21 cellular contexts compared by ENCODE assay signal in the genomic region with DNA sequence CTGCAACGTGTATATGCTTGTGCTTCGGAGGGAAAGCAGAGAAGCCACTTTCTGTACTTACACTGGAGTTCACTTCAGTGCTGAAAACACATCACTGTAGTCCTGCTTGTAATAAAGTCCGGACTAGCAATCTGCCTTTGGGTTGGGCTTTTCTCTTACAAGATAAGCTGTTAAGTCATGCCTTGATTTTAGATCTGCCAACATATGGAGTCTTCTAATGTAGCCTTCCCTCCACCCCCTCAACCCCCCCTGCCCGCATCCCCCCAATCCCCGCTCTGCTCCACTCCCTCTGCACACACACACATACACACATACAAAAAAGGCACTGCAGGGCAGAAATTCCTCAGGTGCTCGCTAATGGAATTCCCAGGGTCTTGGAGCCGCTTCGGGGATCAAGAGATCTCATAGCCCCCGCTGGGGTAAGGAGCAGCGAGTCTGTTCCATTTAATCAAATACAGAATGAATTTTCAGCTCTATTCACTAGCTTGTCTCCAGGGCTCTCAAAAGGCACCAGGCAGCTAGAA.
A peak's percentile ranks its signal among the peaks of the same experiment; 100 is the strongest.
DNase-seq lines count a peak whose midpoint lies in the region; ATAC-seq and TF ChIP-seq lines count a peak whose summit lies in the region.
"Had no signal": no experiment of that assay in that cellular context is flagged by ENCODE, and none has a peak within 500 bp of the region (broad histone marks: within the 10 kb centered on the region; RNA-seq: fewer than 3 reads in every experiment).

No MANE protein-coding gene starts in this region.

- H3K4me3 ChIP-seq in HUES48 (ENCODE audit: low read depth, low read length) (peak overlapping the region; percentile 31; the same call in 1 of the 2 replicates), muscle layer of colon (ENCODE audit: low read depth in 1 of 2, low read length in 2 of 2) (no peak overlapping the region), stomach smooth muscle (ENCODE audit: low read length in 2 of 2) (peak overlapping the region; percentile 39 to 58)
- H3K4me3 ChIP-seq: colonic mucosa, K562, thoracic aorta had no signal

- H3K36me3 ChIP-seq in HUES48 (ENCODE audit: control insufficient read depth, insufficient read depth, low read length) = 0 out of 2 replicates have a peak, but pooled peaks cover 7% of the 10 kb centered on the region
- no peaks in the 10 kb centered on the region for H3K36me3 ChIP-seq in muscle layer of colon (ENCODE audit: insufficient read depth, low read length)
- peaks cover 0 to 6% of the 10 kb centered on the region in 2 donors for H3K36me3 ChIP-seq in stomach smooth muscle (ENCODE audit: control insufficient read depth in 2 of 2, insufficient read depth in 2 of 2, low read length in 2 of 2)
- H3K36me3 ChIP-seq: colonic mucosa, thoracic aorta had no signal

- H3K4me1 ChIP-seq in HUES48 (ENCODE audit: control insufficient read depth, insufficient read depth, low read length) (peaks cover 28% of the 10 kb centered on the region), muscle layer of colon (ENCODE audit: insufficient read depth, low read length) (peaks cover 43% of the 10 kb centered on the region), stomach smooth muscle (ENCODE audit: control insufficient read depth, insufficient read depth, low read length) (peaks cover 17% of the 10 kb centered on the region)
- H3K4me1 ChIP-seq: colonic mucosa had no signal

- POLR2A ChIA-PET in HEK293T (lab: Yijun Ruan, JAX) = no interaction called here

- H3K27me3 ChIP-seq in HUES48 (ENCODE audit: control insufficient read depth, insufficient read depth, low read length) (no peaks in the 10 kb centered on the region), muscle layer of colon (ENCODE audit: control insufficient read depth in 1 of 2, insufficient read depth in 2 of 2, low read length in 2 of 2) (no peaks in the 10 kb centered on the region), stomach smooth muscle (ENCODE audit: control insufficient read depth in 1 of 2, insufficient read depth in 2 of 2, low read length in 2 of 2) (no peaks in the 10 kb centered on the region)
- H3K27me3 ChIP-seq: colonic mucosa had no signal

- CTCF ChIA-PET in HEK293T (lab: Yijun Ruan, JAX) = interaction anchor here (1.0 kb wide), 1 partner anchor 117 kb away, joined by 3 read pairs; no protein-coding TSS in a partner anchor

- H3K9ac ChIP-seq in HUES48 (ENCODE audit: low read depth, low read length) (no peak overlapping the region), muscle layer of colon (ENCODE audit: low read length) (no peak overlapping the region), stomach smooth muscle (ENCODE audit: low read length in 2 of 2) (peak overlapping the region in 1 of 2 donors; percentile 14)

- no peak for ATAC-seq in GM18505 (IDR thresholded peaks at IDR 0.05; ENCODE audit: unreplicated experiment)
- ATAC-seq: K562 had no signal

- peak; percentile 54 for DNase-seq in cerebellar cortex (ENCODE audit: low spot score)
- DNase-seq in NCI-H446 treated with DMSO at 0.1 percent for 48 hours (lab: John Stamatoyannopoulos, UW) = no peak
- no peak for DNase-seq in HEK293T (ENCODE audit: extremely low spot score)
- DNase-seq in NCI-H1436 treated with DMSO at 0.1 percent for 48 hours (lab: John Stamatoyannopoulos, UW) = no peak
- DNase-seq: anterior cingulate cortex; colonic mucosa; erythroblast; head of caudate nucleus; kidney glomerular epithelial cell; NCI-H1048; NCI-H2171; RPMI8226; stimulated activated CD4-positive, alpha-beta T cell treated with anti-CD3 and anti-CD28 coated beads, Interleukin-2, amount 100 ng/mL, for 48 hours; stimulated activated CD8-positive, alpha-beta memory T cell treated with anti-CD3 and anti-CD28 coated beads, Interleukin-4, amount 100 ng/mL, for 48 hours; T-helper 1 cell had no signal

- H3K9me3 ChIP-seq in HUES48 (ENCODE audit: control insufficient read depth, insufficient read depth, low read length) (no peaks in the 10 kb centered on the region), muscle layer of colon (ENCODE audit: low read length) (no peaks in the 10 kb centered on the region), stomach smooth muscle (ENCODE audit: control insufficient read depth in 2 of 2, low read length in 2 of 2) (no peaks in the 10 kb centered on the region)
- H3K9me3 ChIP-seq: colonic mucosa, thoracic aorta had no signal

- H3K27ac ChIP-seq in HUES48 (ENCODE audit: low read depth, low read length) = peak overlapping the region; percentile 11
- peak overlapping the region; percentile 37 for H3K27ac ChIP-seq in muscle layer of colon (ENCODE audit: low read depth, low read length)
- peak overlapping the region; percentile 42 for H3K27ac ChIP-seq in stomach smooth muscle (ENCODE audit: low read length)
- H3K27ac ChIP-seq: colonic mucosa, thoracic aorta had no signal

- no peak for TF ChIP-seq POLR2A in GM18505 (IDR thresholded peaks at IDR 0.05; ENCODE audit: borderline replicate concordance, extremely low read depth, insufficient read depth, insufficient read length)

TF ChIP-seq in HEK293T, 16 proteins besides CTCF, POLR2A, EP300 and RAD21:
- no peak for TF ChIP-seq ZNF384 (IDR thresholded peaks at IDR 0.05)
- TF ChIP-seq ELF4 (IDR thresholded peaks at IDR 0.05) = no peak
- TF ChIP-seq FOXA1 (IDR thresholded peaks at IDR 0.05) = no peak
- TF ChIP-seq, protein P1, sequence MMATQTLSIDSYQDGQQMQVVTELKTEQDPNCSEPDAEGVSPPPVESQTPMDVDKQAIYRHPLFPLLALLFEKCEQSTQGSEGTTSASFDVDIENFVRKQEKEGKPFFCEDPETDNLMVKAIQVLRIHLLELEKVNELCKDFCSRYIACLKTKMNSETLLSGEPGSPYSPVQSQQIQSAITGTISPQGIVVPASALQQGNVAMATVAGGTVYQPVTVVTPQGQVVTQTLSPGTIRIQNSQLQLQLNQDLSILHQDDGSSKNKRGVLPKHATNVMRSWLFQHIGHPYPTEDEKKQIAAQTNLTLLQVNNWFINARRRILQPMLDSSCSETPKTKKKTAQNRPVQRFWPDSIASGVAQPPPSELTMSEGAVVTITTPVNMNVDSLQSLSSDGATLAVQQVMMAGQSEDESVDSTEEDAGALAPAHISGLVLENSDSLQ (IDR thresholded peaks at IDR 0.05) = no peak
- no peak for TF ChIP-seq SP1 (IDR thresholded peaks at IDR 0.05)
- TF ChIP-seq TARDBP (IDR thresholded peaks at IDR 0.05) = no peak
- no peak for TF ChIP-seq FOXM1 (IDR thresholded peaks at IDR 0.05; ENCODE audit: borderline replicate concordance)
- no peak for TF ChIP-seq HDGF (IDR thresholded peaks at IDR 0.05; ENCODE audit: borderline replicate concordance)
- no peak for TF ChIP-seq BHLHE40 (IDR thresholded peaks at IDR 0.05; ENCODE audit: borderline replicate concordance)
- TF ChIP-seq NFRKB (IDR thresholded peaks at IDR 0.05) = no peak
- TF ChIP-seq SUZ12 (IDR thresholded peaks at IDR 0.05) = no peak
- TF ChIP-seq ARNT (IDR thresholded peaks at IDR 0.05) = no peak
- TF ChIP-seq L3MBTL2 (conservative IDR thresholded peaks at IDR 0.05) = no peak
- no peak for TF ChIP-seq CTBP1 (IDR thresholded peaks at IDR 0.05; ENCODE audit: borderline replicate concordance)
- TF ChIP-seq LEF1 (IDR thresholded peaks at IDR 0.05; ENCODE audit: borderline replicate concordance) = no peak
- no peak for TF ChIP-seq FOXK2 (IDR thresholded peaks at IDR 0.05)
TF ChIP-seq in HEK293T: peak in this region for 0.

Comparison
In these comparisons a context has a peak if more than half of its experiments do, and no peak if none do; other contexts are left out.
1. H3K4me3 ChIP-seq: peak in HUES48 (single experiment) and stomach smooth muscle (2 of 2); none in muscle layer of colon (0 of 2).
2. Peak in every context shown above with its lines, with median percentiles within 50 percentile points of each other: H3K27ac ChIP-seq.